Comparison of ENCODE assay signal across 22 cellular contexts in the genomic region with DNA sequence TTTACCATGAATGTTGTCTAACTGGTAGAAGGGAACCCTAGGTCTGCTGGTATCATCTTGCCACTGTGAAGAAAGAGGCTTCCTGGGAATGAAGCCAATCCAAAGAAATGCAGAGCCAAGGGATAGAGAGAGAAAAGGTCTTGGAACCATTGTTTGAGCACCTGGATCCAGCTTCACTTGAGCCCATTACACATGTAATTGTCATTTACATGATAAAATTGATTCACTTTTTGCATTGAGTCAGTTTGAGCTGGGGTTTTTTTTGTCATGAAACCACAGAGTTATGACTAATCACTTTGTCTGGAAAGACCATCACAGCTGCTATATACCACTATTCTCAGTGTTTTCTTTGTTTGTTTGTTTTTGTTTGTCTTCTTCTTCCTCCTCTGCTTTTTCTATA.
"Had no signal": no experiment of that assay in that cellular context is flagged by ENCODE, and none has a peak within 500 bp of the region (broad histone marks: within the 10 kb centered on the region; RNA-seq: fewer than 3 reads in every experiment).

No MANE protein-coding gene starts in this region.

- DNase-seq: activated B cell treated with CpG ODN at 0.5 μM for 24 hours; activated CD4-positive, alpha-beta memory T cell treated with anti-CD3 and anti-CD28 coated beads, Interleukin-2, amount 10 ng/mL, durations not matched to agents 7 days and 5 days; activated CD4-positive, alpha-beta T cell treated with anti-CD3 and anti-CD28 coated beads for 4 hours; activated CD8-positive, alpha-beta memory T cell treated with anti-CD3 and anti-CD28 coated beads, Interleukin-2, amount 10 ng/mL, durations not matched to agents 7 days and 5 days; activated naive CD4-positive, alpha-beta T cell treated with anti-CD3 and anti-CD28 coated beads, Interleukin-2, amount 10 ng/mL, durations not matched to agents 7 days and 5 days; aorta; effector CD8-positive, alpha-beta T cell; foreskin fibroblast; kidney; left ventricle myocardium superior; naive B cell; retina; stimulated activated CD4-positive, alpha-beta T cell treated with anti-CD3 and anti-CD28 coated beads, Interleukin-12 subunit alpha, Interleukin-12 subunit beta, amount 100 ng/mL, for 4 hours; stimulated activated CD4-positive, alpha-beta T cell treated with anti-CD3 and anti-CD28 coated beads, Interleukin-1b, Interleukin-23, amount 100 ng/mL, for 48 hours; stimulated activated naive CD4-positive, alpha-beta T cell treated with Interleukin-2 at 50 U/mL for 16 hours; thyroid gland; uterus had no signal

- H3K27ac Mint-ChIP-seq: activated B cell treated with CpG ODN at 0.5 μM for 24 hours; activated CD4-positive, alpha-beta memory T cell treated with anti-CD3 and anti-CD28 coated beads, Interleukin-2, amount 10 ng/mL, durations not matched to agents 7 days and 5 days; activated CD8-positive, alpha-beta memory T cell treated with anti-CD3 and anti-CD28 coated beads, Interleukin-2, amount 10 ng/mL, durations not matched to agents 7 days and 5 days; activated naive CD4-positive, alpha-beta T cell treated with anti-CD3 and anti-CD28 coated beads, Interleukin-2, amount 10 ng/mL, durations not matched to agents 7 days and 5 days; dendritic cell treated with granulocyte-macrophage colony-stimulating factor and Interleukin-4, amounts not matched to agents 40 ng/mL and 50 ng/mL, for 4 days; memory B cell; naive B cell had no signal

- H3K27me3 ChIP-seq: hepatocyte, thyroid gland, uterus had no signal

- H3K4me1 ChIP-seq: thyroid gland, uterus had no signal

- FAIRE-seq: endothelial cell of umbilical vein, kidney had no signal

- H3K36me3 Mint-ChIP-seq: activated CD8-positive, alpha-beta memory T cell treated with anti-CD3 and anti-CD28 coated beads, Interleukin-2, amount 10 ng/mL, durations not matched to agents 7 days and 5 days; activated naive CD4-positive, alpha-beta T cell treated with anti-CD3 and anti-CD28 coated beads, Interleukin-2, amount 10 ng/mL, durations not matched to agents 7 days and 5 days; memory B cell; naive B cell had no signal

- H3K4me3 Mint-ChIP-seq: activated B cell treated with CpG ODN at 0.5 μM for 24 hours; activated CD4-positive, alpha-beta memory T cell treated with anti-CD3 and anti-CD28 coated beads, Interleukin-2, amount 10 ng/mL, durations not matched to agents 7 days and 5 days; activated CD8-positive, alpha-beta memory T cell treated with anti-CD3 and anti-CD28 coated beads, Interleukin-2, amount 10 ng/mL, durations not matched to agents 7 days and 5 days; activated naive CD4-positive, alpha-beta T cell treated with anti-CD3 and anti-CD28 coated beads, Interleukin-2, amount 10 ng/mL, durations not matched to agents 7 days and 5 days; dendritic cell treated with granulocyte-macrophage colony-stimulating factor and Interleukin-4, amounts not matched to agents 40 ng/mL and 50 ng/mL, for 4 days; memory B cell; naive B cell; neural crest cell had no signal

- ATAC-seq: activated CD8-positive, alpha-beta memory T cell treated with anti-CD3 and anti-CD28 coated beads, Interleukin-2, amount 10 ng/mL, durations not matched to agents 7 days and 5 days; left ventricle myocardium superior had no signal

- H3K27me3 Mint-ChIP-seq: activated B cell treated with CpG ODN at 0.5 μM for 24 hours; activated CD4-positive, alpha-beta memory T cell treated with anti-CD3 and anti-CD28 coated beads, Interleukin-2, amount 10 ng/mL, durations not matched to agents 7 days and 5 days; activated CD8-positive, alpha-beta memory T cell treated with anti-CD3 and anti-CD28 coated beads, Interleukin-2, amount 10 ng/mL, durations not matched to agents 7 days and 5 days; activated naive CD4-positive, alpha-beta T cell treated with anti-CD3 and anti-CD28 coated beads, Interleukin-2, amount 10 ng/mL, durations not matched to agents 7 days and 5 days; dendritic cell treated with granulocyte-macrophage colony-stimulating factor and Interleukin-4, amounts not matched to agents 40 ng/mL and 50 ng/mL, for 4 days; memory B cell; naive B cell had no signal

- H3K9me3 ChIP-seq: thyroid gland, uterus had no signal

- H3K4me1 Mint-ChIP-seq: activated B cell treated with CpG ODN at 0.5 μM for 24 hours; activated CD4-positive, alpha-beta memory T cell treated with anti-CD3 and anti-CD28 coated beads, Interleukin-2, amount 10 ng/mL, durations not matched to agents 7 days and 5 days; activated CD8-positive, alpha-beta memory T cell treated with anti-CD3 and anti-CD28 coated beads, Interleukin-2, amount 10 ng/mL, durations not matched to agents 7 days and 5 days; activated naive CD4-positive, alpha-beta T cell treated with anti-CD3 and anti-CD28 coated beads, Interleukin-2, amount 10 ng/mL, durations not matched to agents 7 days and 5 days; memory B cell; naive B cell; neural crest cell had no signal

- H3K36me3 ChIP-seq: thyroid gland, uterus had no signal

- H3K27ac ChIP-seq: hepatocyte, thyroid gland, uterus had no signal

- H3K4me3 ChIP-seq: hepatocyte, thyroid gland, uterus had no signal
